7 cellular contexts compared by ENCODE assay signal in genomic region chr1:120640261-120641013, GRCh38.
DNase-seq lines count a peak whose midpoint lies in the region; ATAC-seq, FAIRE-seq and TF ChIP-seq lines count a peak whose summit lies in the region.
"Not testable (repeated sequence)": the region's sequence is repeated elsewhere in the genome, so short reads cannot be mapped to it uniquely, and the experiment has no call there.

No MANE protein-coding gene starts in this region.

- not testable (repeated sequence) for H3K9me3 Mint-ChIP-seq in activated CD8-positive, alpha-beta T cell treated with anti-CD3 and anti-CD28 coated beads for 36 hours; stimulated activated naive CD8-positive, alpha-beta T cell treated with anti-CD3 and anti-CD28 coated beads, Interleukin-15, amount 100 ng/mL, for 72 hours

- not testable (repeated sequence) for H3K9me3 ChIP-seq in PC-3 (ENCODE audit: low read length); K562 (replicated peaks; ENCODE audit: control insufficient read depth, insufficient read depth, low read depth, low read length); cardiac muscle cell (ENCODE audit: low read depth); pancreas

- not testable (repeated sequence) for H3K9ac ChIP-seq in PC-3 (ENCODE audit: low read length); K562 (ENCODE audit: insufficient read depth in 1 of 2, low read depth in 2 of 2, low read length in 2 of 2)

- not testable (repeated sequence) for TF ChIP-seq RAD21 in K562 (CRISPR knock-in tag; conservative IDR thresholded peaks at IDR 0.05 in 1 of 2, IDR thresholded peaks at IDR 0.05 in 1 of 2)

- intact Hi-C loops in PC-3 (cut with micrococcal nuclease); activated CD8-positive, alpha-beta T cell treated with anti-CD3 and anti-CD28 coated beads for 36 hours (cut with micrococcal nuclease); K562 (cut with micrococcal nuclease); left ventricle myocardium superior (cut with micrococcal nuclease); pancreas (cut with DNase I): not testable (repeated sequence)

- not testable (repeated sequence) for H3F3A ChIP-seq in PC-3 (ENCODE audit: low read length, unreplicated experiment)

- not testable (repeated sequence) for TF ChIP-seq CTCF in PC-3 (conservative IDR thresholded peaks at IDR 0.05; ENCODE audit: low read depth, low read length); activated CD8-positive, alpha-beta T cell treated with anti-CD3 and anti-CD28 coated beads for 36 hours (IDR thresholded peaks at IDR 0.05); K562 (IDR thresholded peaks at IDR 0.05 in 2 of 3, conservative IDR thresholded peaks at IDR 0.05 in 1 of 3; ENCODE audit: insufficient read depth in 2 of 3, low read depth in 1 of 3, low read length in 3 of 3); pancreas (IDR thresholded peaks at IDR 0.05)
- peak; percentile 9 for TF ChIP-seq CTCF in cardiac muscle cell (IDR thresholded peaks at IDR 0.05; ENCODE audit: low read depth, low read length)

- not testable (repeated sequence) for H3K27ac Mint-ChIP-seq in activated CD8-positive, alpha-beta T cell treated with anti-CD3 and anti-CD28 coated beads for 36 hours; stimulated activated naive CD8-positive, alpha-beta T cell treated with anti-CD3 and anti-CD28 coated beads, Interleukin-15, amount 100 ng/mL, for 72 hours

- H3K4me3 Mint-ChIP-seq in activated CD8-positive, alpha-beta T cell treated with anti-CD3 and anti-CD28 coated beads for 36 hours; stimulated activated naive CD8-positive, alpha-beta T cell treated with anti-CD3 and anti-CD28 coated beads, Interleukin-15, amount 100 ng/mL, for 72 hours: not testable (repeated sequence)

- ATAC-seq in PC-3 = not testable (repeated sequence)
- ATAC-seq in activated CD8-positive, alpha-beta T cell treated with anti-CD3 and anti-CD28 coated beads for 36 hours = peak; percentile 56
- ATAC-seq in K562 = peak; percentile 63
- ATAC-seq in left ventricle myocardium superior = peak; percentile 51
- ATAC-seq in pancreas = peak in 3 of 4 donors; percentile 34 to 48 (median 39)
- ATAC-seq in stimulated activated naive CD8-positive, alpha-beta T cell treated with anti-CD3 and anti-CD28 coated beads, Interleukin-15, amount 100 ng/mL, for 72 hours = peak; percentile 91

- not testable (repeated sequence) for H3K4me3 ChIP-seq in PC-3 (ENCODE audit: low read length); K562; cardiac muscle cell; pancreas

- not testable (repeated sequence) for H3K4me1 ChIP-seq in PC-3 (ENCODE audit: insufficient read depth, low read length); K562 (replicated peaks in 1 of 2; ENCODE audit: control insufficient read depth in 2 of 2, insufficient read depth in 2 of 2, low read length in 2 of 2); cardiac muscle cell (ENCODE audit: low read depth); pancreas

- H4K20me1 ChIP-seq in PC-3 (ENCODE audit: low read length); K562 (replicated peaks; ENCODE audit: control insufficient read depth, insufficient read depth, low read length): not testable (repeated sequence)

- not testable (repeated sequence) for TF ChIP-seq POLR2A in K562 (conservative IDR thresholded peaks at IDR 0.05)

- FAIRE-seq in K562 (lab: Jason Lieb, UNC); pancreas (lab: Jason Lieb, UNC): not testable (repeated sequence)

- H3K9me1 ChIP-seq in K562 (ENCODE audit: control insufficient read depth, insufficient read depth, low read length) = not testable (repeated sequence)

- CTCF ChIA-PET in PC-3 (lab: Charles Lee); activated CD8-positive, alpha-beta T cell treated with anti-CD3 and anti-CD28 coated beads for 36 hours (lab: Charles Lee); K562 (lab: Yijun Ruan, JAX; ENCODE audit: low intra/inter-chr PET ratio): not testable (repeated sequence)

- not testable (repeated sequence) for H3K9me2 ChIP-seq in PC-3 (replicated peaks; ENCODE audit: low read length)

- H3K79me2 ChIP-seq in PC-3 (ENCODE audit: low read length); K562 (ENCODE audit: control insufficient read depth, insufficient read depth, low read length): not testable (repeated sequence)

- WGBS in K562 (ENCODE audit: insufficient coverage, low coverage, missing lambda C conversion rate) = no CpG with 5 or more reads among the region's 4 CpGs
- 31% methylated on average over 1 of the region's 4 CpGs; no CpG with 5 or more reads in 1 of the 2 donors for WGBS in pancreas, 2 donors

- not testable (repeated sequence) for DNase-seq in PC-3; activated CD8-positive, alpha-beta T cell treated with anti-CD3 and anti-CD28 coated beads for 36 hours; K562 (ENCODE audit: extremely low read depth in 1 of 4, low spot score in 3 of 4); cardiac muscle cell (ENCODE audit: low read depth in 1 of 2, low spot score in 1 of 2); left ventricle myocardium superior; pancreas; stimulated activated naive CD8-positive, alpha-beta T cell treated with anti-CD3 and anti-CD28 coated beads, Interleukin-15, amount 100 ng/mL, for 72 hours

- H2AFZ ChIP-seq in PC-3 (ENCODE audit: low read length); K562 (ENCODE audit: low read depth, low read length): not testable (repeated sequence)

- in situ Hi-C loops in K562 (cut with MboI) = not testable (repeated sequence)

- H3K4me2 ChIP-seq in PC-3 (ENCODE audit: low read length); K562 (ENCODE audit: insufficient read depth, low read length): not testable (repeated sequence)

- not testable (repeated sequence) for H3K36me3 Mint-ChIP-seq in activated CD8-positive, alpha-beta T cell treated with anti-CD3 and anti-CD28 coated beads for 36 hours (ENCODE audit: low read depth)

- H3K27ac ChIP-seq in PC-3 (ENCODE audit: low read length); K562 (ENCODE audit: extremely low read depth, low read depth, low read length); cardiac muscle cell; pancreas: not testable (repeated sequence)

- not testable (repeated sequence) for H3K36me3 ChIP-seq in PC-3 (ENCODE audit: low read depth, low read length); K562 (ENCODE audit: control insufficient read depth, insufficient read depth, low read length); cardiac muscle cell; pancreas

- BruUV-seq in PC-3 (replicated peaks; lab: Mats Ljungman, UMichigan) = TSS peak; percentile 84
- not testable (repeated sequence) for BruUV-seq in K562 (replicated peaks; lab: Mats Ljungman, UMichigan)

- POLR2A ChIA-PET in PC-3 (lab: Charles Lee; ENCODE audit: unreplicated experiment); activated CD8-positive, alpha-beta T cell treated with anti-CD3 and anti-CD28 coated beads for 36 hours (lab: Charles Lee); K562 (lab: Yijun Ruan, JAX): not testable (repeated sequence)

- not testable (repeated sequence) for H3K4me1 Mint-ChIP-seq in activated CD8-positive, alpha-beta T cell treated with anti-CD3 and anti-CD28 coated beads for 36 hours (ENCODE audit: low read depth); stimulated activated naive CD8-positive, alpha-beta T cell treated with anti-CD3 and anti-CD28 coated beads, Interleukin-15, amount 100 ng/mL, for 72 hours

- not testable (repeated sequence) for H3K27me3 ChIP-seq in PC-3 (ENCODE audit: low read length); K562 (ENCODE audit: control insufficient read depth in 2 of 2, insufficient read depth in 2 of 2, low read length in 2 of 2); cardiac muscle cell; pancreas

- not testable (repeated sequence) for H3K27me3 Mint-ChIP-seq in activated CD8-positive, alpha-beta T cell treated with anti-CD3 and anti-CD28 coated beads for 36 hours; stimulated activated naive CD8-positive, alpha-beta T cell treated with anti-CD3 and anti-CD28 coated beads, Interleukin-15, amount 100 ng/mL, for 72 hours

- not testable (repeated sequence) for TF ChIP-seq EP300 in K562 (IDR thresholded peaks at IDR 0.05; ENCODE audit: low read length)
